ENCODE assay signal across 8 cellular contexts in genomic region chr17:42248351-42249179, GRCh38. TPM values are rescaled to one million over a fixed set of nuclear protein-coding genes. Genes with fewer than 3 reads are reported as not detected.
DNase-seq lines count a peak whose midpoint lies in the region; ATAC-seq and TF ChIP-seq lines count a peak whose summit lies in the region.

No MANE protein-coding gene starts in this region.

- TF ChIP-seq POLR2A in GM19099 (IDR thresholded peaks at IDR 0.05; ENCODE audit: extremely low read depth, insufficient read length, low read depth) (peak; percentile 77), adrenal gland (IDR thresholded peaks at IDR 0.05) (peak; percentile 56 to 93)

- H3K4me3 ChIP-seq in AG10803 (ENCODE audit: low read length) (peak overlapping the region; percentile 49), adrenal gland (peak overlapping the region in 1 of 4 donors; percentile 41), right cardiac atrium (ENCODE audit: low read length) (peak overlapping the region; percentile 42), skeletal muscle cell (ENCODE audit: low read depth, low read length) (peak overlapping the region; percentile 4)

- WGBS in adrenal gland, 4 donors: 1 to 5% (median 3%) methylated on average over 11 to 13 of the region's 13 CpGs
- WGBS in right cardiac atrium: 6% methylated on average over 13 of the region's 13 CpGs

- H3K27me3 Mint-ChIP-seq in T-cell: no peaks in the 10 kb centered on the region

- H3K9me3 ChIP-seq in adrenal gland (replicated peaks in 1 of 3) (no peaks in the 10 kb centered on the region), right cardiac atrium (ENCODE audit: control insufficient read depth, low read length) (no peaks in the 10 kb centered on the region)

- intact Hi-C loops in adrenal gland (cut with DNase I): no loop called here
- intact Hi-C loops in right cardiac atrium (cut with DNase I): no loop called here

- no peaks in the 10 kb centered on the region for H3K36me3 ChIP-seq in adrenal gland (replicated peaks in 1 of 2)

- POLR2A ChIA-PET in T-cell (lab: Charles Lee): interaction anchor here (0.5 to 4.7 kb wide), 32 partner anchors 10 to 1751 kb away, joined by 3 to 147 read pairs (median 4); partner anchors contain the start of genes GHDC (in 1 of the 2), STAT3 (in 1 of the 2), STAT5A (in 1 of the 2) and STAT5B (in 1 of the 2)

- H3K4me1 ChIP-seq in adrenal gland (replicated peaks in 1 of 2) (peaks cover 28 to 83% of the 10 kb centered on the region in 2 donors), right cardiac atrium (ENCODE audit: control insufficient read depth, insufficient read depth, low read length) (peaks cover 4% of the 10 kb centered on the region)

- CTCF ChIA-PET in T-cell (lab: Charles Lee): interaction anchor here (0.5 to 3.6 kb wide), 17 partner anchors 11 to 282 kb away, joined by 3 to 25 read pairs (median 4); partner anchors contain the start of genes DNAJC7 (in 1 of the 2), STAT5A (in 1 of the 2) and STAT5B (in 1 of the 2)

- H3K27ac Mint-ChIP-seq in T-cell: peak overlapping the region; percentile 97 to 99

- ATAC-seq in T-cell (replicated peaks in 1 of 4) (peak; percentile 90 to 96 (median 92)), right cardiac atrium (peak; percentile 98)

- TF ChIP-seq CTCF in AG10803 (conservative IDR thresholded peaks at IDR 0.05; ENCODE audit: low read length) (no peak), adrenal gland (IDR thresholded peaks at IDR 0.05) (no peak)

- no peaks in the 10 kb centered on the region for H3K9me3 Mint-ChIP-seq in T-cell

- DNase-seq in AG10803 (ENCODE audit: low read depth) (peak; percentile 88), HuH-7.5 (ENCODE audit: low spot score) (peak; percentile 22), T-cell (peak; percentile 51 to 95 (median 85)), adrenal gland (peak; percentile 82 to 97 (median 94)), right cardiac atrium (peak; percentile 81 to 85 (median 83)), skeletal muscle cell (ENCODE audit: low read depth) (peak; percentile 65), NCI-H128 (lab: John Stamatoyannopoulos, UW; ENCODE audit: unreplicated experiment) (no peak)

- H3K4me3 Mint-ChIP-seq in T-cell: peak overlapping the region; percentile 76 to 86 (median 81)

- H3K27me3 ChIP-seq in adrenal gland (no peaks in the 10 kb centered on the region), right cardiac atrium (ENCODE audit: control insufficient read depth, insufficient read depth) (no peaks in the 10 kb centered on the region)

- H3K36me3 Mint-ChIP-seq in T-cell: peaks cover 7% of the 10 kb centered on the region

- peaks cover 74 to 79% (median 78%) of the 10 kb centered on the region in 3 donors for H3K4me1 Mint-ChIP-seq in T-cell

- H3K27ac ChIP-seq in adrenal gland: peak overlapping the region; percentile 56 to 96 (median 90)
- H3K27ac ChIP-seq in right cardiac atrium (ENCODE audit: low read length): peak overlapping the region; percentile 82

RNA-seq across cellular contexts. Expression of gene STAT5B, which starts 27.6 kb away (rescaled TPM):
- total RNA-seq in T-cell (100 to 1,000 TPM; 178 to 205 (median 186) TPM), adrenal gland (100 to 1,000 TPM in 6 of 8 donors, 10 to 100 TPM in 2; 79.0 to 128 (median 114) TPM), right cardiac atrium (10 to 100 TPM; 39.4 to 46.3 (median 40.5) TPM)
- polyA plus RNA-seq in adrenal gland (10 to 100 TPM; 44.7 to 70.6 (median 58.1) TPM), right cardiac atrium (19.7 TPM)

RNA-seq across cellular contexts. Expression of gene STAT5A, which starts 39.7 kb away (rescaled TPM):
- total RNA-seq in T-cell (100 to 1,000 TPM; 141 to 160 (median 147) TPM), adrenal gland (100 to 1,000 TPM in 4 of 8 donors, 10 to 100 TPM in 4; 39.9 to 169 (median 102) TPM), right cardiac atrium (10 to 100 TPM; 20.8 to 30.5 (median 23.3) TPM)
- polyA plus RNA-seq in adrenal gland (10 to 100 TPM; 22.6 to 51.4 (median 39.2) TPM), right cardiac atrium (8.1 TPM)

RNA-seq across cellular contexts. Expression of gene GHDC, which starts 54.3 kb away (rescaled TPM):
- total RNA-seq in T-cell (10 to 100 TPM; 15.8 to 26.2 (median 22.5) TPM), adrenal gland (100 to 1,000 TPM in 1 of 8 donors, 10 to 100 TPM in 7; 36.4 to 344 (median 73.6) TPM), right cardiac atrium (10 to 100 TPM; 11.5 to 15.4 (median 13.1) TPM)
- polyA plus RNA-seq in adrenal gland (10 to 100 TPM; 10.5 to 33.9 (median 30.4) TPM), right cardiac atrium (10.5 TPM)
